Comparison of ENCODE assay signal across 1 cellular context in genomic region chr19:50344661-50345318, GRCh38.
TF ChIP-seq lines count a peak whose summit lies in the region.

No MANE protein-coding gene starts in this region.

TF ChIP-seq in GM12878, 131 proteins besides CTCF, POLR2A, EP300 and RAD21 (continues in another document):
- TF ChIP-seq FOXK2 (IDR thresholded peaks at IDR 0.05) (peak; percentile 72; the same call in 1 of the 2 replicates), HSF1 (IDR thresholded peaks at IDR 0.05; ENCODE audit: low read depth, low read length) (no peak), PBX3 (IDR thresholded peaks at IDR 0.05; ENCODE audit: insufficient replicate concordance, low read depth, low read length) (no peak), BCL11A (IDR thresholded peaks at IDR 0.05; ENCODE audit: low read depth, low read length) (peak; percentile 84), ATF7 (IDR thresholded peaks at IDR 0.05; ENCODE audit: low read depth) (peak; percentile 87), REST (IDR thresholded peaks at IDR 0.05; ENCODE audit: low read depth, low read length) (no peak), ZNF217 (IDR thresholded peaks at IDR 0.05) (peak; percentile 73), CBFB (IDR thresholded peaks at IDR 0.05; ENCODE audit: low read depth) (peak; percentile 71), NR2C2 (IDR thresholded peaks at IDR 0.05; ENCODE audit: borderline replicate concordance, control insufficient read depth, insufficient read length, low read depth) (no peak), E2F8 (IDR thresholded peaks at IDR 0.05; ENCODE audit: low read depth, partially characterized antibody) (no peak), PAX5 (IDR thresholded peaks at IDR 0.05; ENCODE audit: borderline replicate concordance, low read depth, low read length) (peak; percentile 87; the same call in 1 of the 2 replicates), USF1 (IDR thresholded peaks at IDR 0.05; ENCODE audit: borderline replicate concordance, extremely low read length, insufficient read depth, low read depth, low read length) (no peak), TARDBP (IDR thresholded peaks at IDR 0.05; ENCODE audit: borderline replicate concordance) (peak; percentile 18; the same call in 1 of the 2 replicates), NRF1 (conservative IDR thresholded peaks at IDR 0.05; ENCODE audit: low read depth, low read length) (no peak), WRNIP1 (IDR thresholded peaks at IDR 0.05; ENCODE audit: borderline replicate concordance, low read depth, low read length) (no peak), ZNF274 (IDR thresholded peaks at IDR 0.05; ENCODE audit: insufficient read depth, insufficient read length) (no peak), SIN3A (IDR thresholded peaks at IDR 0.05; ENCODE audit: low read depth, low read length) (no peak), RUNX3 (IDR thresholded peaks at IDR 0.05; ENCODE audit: low read length) (peak; percentile 99), NFXL1 (IDR thresholded peaks at IDR 0.05; ENCODE audit: borderline replicate concordance) (no peak), ASH2L (IDR thresholded peaks at IDR 0.05; ENCODE audit: borderline replicate concordance, low read depth) (no peak), RFX5 (IDR thresholded peaks at IDR 0.05; ENCODE audit: low read depth, low read length) (no peak), TBL1XR1 (IDR thresholded peaks at IDR 0.05; ENCODE audit: low read depth, low read length) (no peak), SMAD5 (IDR thresholded peaks at IDR 0.05; ENCODE audit: low read depth) (peak; percentile 87), MEF2B (IDR thresholded peaks at IDR 0.05; ENCODE audit: partially characterized antibody, poor library complexity, severe bottlenecking) (peak; percentile 82), NR2C1 (IDR thresholded peaks at IDR 0.05) (no peak; the same call in 1 of the 2 replicates), CBX3 (IDR thresholded peaks at IDR 0.05; ENCODE audit: borderline replicate concordance, low read depth) (no peak), RAD51 (IDR thresholded peaks at IDR 0.05) (peak; percentile 84), SREBF1 (IDR thresholded peaks at IDR 0.05; ENCODE audit: low read length) (no peak), BCLAF1 (IDR thresholded peaks at IDR 0.05) (no peak), RELA (IDR thresholded peaks at IDR 0.05; ENCODE audit: borderline replicate concordance, partially characterized antibody) (no peak), MXI1 (IDR thresholded peaks at IDR 0.05; ENCODE audit: low read depth, low read length) (no peak), CREM (IDR thresholded peaks at IDR 0.05; ENCODE audit: low read depth) (peak; percentile 87), MAX (IDR thresholded peaks at IDR 0.05; ENCODE audit: low read depth, low read length) (no peak), SRF (IDR thresholded peaks at IDR 0.05; ENCODE audit: low read depth in 2 of 2, low read length in 2 of 2) (no peak), MTA3 (IDR thresholded peaks at IDR 0.05; ENCODE audit: borderline replicate concordance, low read length) (peak; percentile 93; the same call in 1 of the 2 replicates)
- TF ChIP-seq, protein P1, sequence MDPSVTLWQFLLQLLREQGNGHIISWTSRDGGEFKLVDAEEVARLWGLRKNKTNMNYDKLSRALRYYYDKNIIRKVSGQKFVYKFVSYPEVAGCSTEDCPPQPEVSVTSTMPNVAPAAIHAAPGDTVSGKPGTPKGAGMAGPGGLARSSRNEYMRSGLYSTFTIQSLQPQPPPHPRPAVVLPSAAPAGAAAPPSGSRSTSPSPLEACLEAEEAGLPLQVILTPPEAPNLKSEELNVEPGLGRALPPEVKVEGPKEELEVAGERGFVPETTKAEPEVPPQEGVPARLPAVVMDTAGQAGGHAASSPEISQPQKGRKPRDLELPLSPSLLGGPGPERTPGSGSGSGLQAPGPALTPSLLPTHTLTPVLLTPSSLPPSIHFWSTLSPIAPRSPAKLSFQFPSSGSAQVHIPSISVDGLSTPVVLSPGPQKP (IDR thresholded peaks at IDR 0.05; ENCODE audit: low read depth, low read length) = no peak
- TF ChIP-seq, protein P2, sequence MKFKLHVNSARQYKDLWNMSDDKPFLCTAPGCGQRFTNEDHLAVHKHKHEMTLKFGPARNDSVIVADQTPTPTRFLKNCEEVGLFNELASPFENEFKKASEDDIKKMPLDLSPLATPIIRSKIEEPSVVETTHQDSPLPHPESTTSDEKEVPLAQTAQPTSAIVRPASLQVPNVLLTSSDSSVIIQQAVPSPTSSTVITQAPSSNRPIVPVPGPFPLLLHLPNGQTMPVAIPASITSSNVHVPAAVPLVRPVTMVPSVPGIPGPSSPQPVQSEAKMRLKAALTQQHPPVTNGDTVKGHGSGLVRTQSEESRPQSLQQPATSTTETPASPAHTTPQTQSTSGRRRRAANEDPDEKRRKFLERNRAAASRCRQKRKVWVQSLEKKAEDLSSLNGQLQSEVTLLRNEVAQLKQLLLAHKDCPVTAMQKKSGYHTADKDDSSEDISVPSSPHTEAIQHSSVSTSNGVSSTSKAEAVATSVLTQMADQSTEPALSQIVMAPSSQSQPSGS (IDR thresholded peaks at IDR 0.05; ENCODE audit: low read length) = peak; percentile 80; the same call in 1 of the 2 replicates
- TF ChIP-seq, protein P3, sequence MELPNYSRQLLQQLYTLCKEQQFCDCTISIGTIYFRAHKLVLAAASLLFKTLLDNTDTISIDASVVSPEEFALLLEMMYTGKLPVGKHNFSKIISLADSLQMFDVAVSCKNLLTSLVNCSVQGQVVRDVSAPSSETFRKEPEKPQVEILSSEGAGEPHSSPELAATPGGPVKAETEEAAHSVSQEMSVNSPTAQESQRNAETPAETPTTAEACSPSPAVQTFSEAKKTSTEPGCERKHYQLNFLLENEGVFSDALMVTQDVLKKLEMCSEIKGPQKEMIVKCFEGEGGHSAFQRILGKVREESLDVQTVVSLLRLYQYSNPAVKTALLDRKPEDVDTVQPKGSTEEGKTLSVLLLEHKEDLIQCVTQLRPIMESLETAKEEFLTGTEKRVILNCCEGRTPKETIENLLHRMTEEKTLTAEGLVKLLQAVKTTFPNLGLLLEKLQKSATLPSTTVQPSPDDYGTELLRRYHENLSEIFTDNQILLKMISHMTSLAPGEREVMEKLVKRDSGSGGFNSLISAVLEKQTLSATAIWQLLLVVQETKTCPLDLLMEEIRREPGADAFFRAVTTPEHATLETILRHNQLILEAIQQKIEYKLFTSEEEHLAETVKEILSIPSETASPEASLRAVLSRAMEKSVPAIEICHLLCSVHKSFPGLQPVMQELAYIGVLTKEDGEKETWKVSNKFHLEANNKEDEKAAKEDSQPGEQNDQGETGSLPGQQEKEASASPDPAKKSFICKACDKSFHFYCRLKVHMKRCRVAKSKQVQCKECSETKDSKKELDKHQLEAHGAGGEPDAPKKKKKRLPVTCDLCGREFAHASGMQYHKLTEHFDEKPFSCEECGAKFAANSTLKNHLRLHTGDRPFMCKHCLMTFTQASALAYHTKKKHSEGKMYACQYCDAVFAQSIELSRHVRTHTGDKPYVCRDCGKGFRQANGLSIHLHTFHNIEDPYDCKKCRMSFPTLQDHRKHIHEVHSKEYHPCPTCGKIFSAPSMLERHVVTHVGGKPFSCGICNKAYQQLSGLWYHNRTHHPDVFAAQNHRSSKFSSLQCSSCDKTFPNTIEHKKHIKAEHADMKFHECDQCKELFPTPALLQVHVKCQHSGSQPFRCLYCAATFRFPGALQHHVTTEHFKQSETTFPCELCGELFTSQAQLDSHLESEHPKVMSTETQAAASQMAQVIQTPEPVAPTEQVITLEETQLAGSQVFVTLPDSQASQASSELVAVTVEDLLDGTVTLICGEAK (IDR thresholded peaks at IDR 0.05; ENCODE audit: borderline replicate concordance) = peak; percentile 57; the same call in 1 of the 2 replicates
